Comparison of ENCODE assay signal across 1 cellular context in genomic region chr12:104622942-104623341, GRCh38.
TF ChIP-seq lines count a peak whose summit lies in the region.

No MANE protein-coding gene starts in this region.

TF ChIP-seq in SK-N-SH treated with all-trans-retinoic acid at 6 μM for 48 hours, 23 proteins besides CTCF, POLR2A, EP300 and RAD21 (continued from another document):
- no peak for TF ChIP-seq TSHZ2 (CRISPR knock-in tag; IDR thresholded peaks at IDR 0.05)
- no peak for TF ChIP-seq TOX (CRISPR knock-in tag; IDR thresholded peaks at IDR 0.05; ENCODE audit: borderline replicate concordance)
- no peak for TF ChIP-seq ZFP30 (CRISPR knock-in tag; IDR thresholded peaks at IDR 0.05)
- TF ChIP-seq TCF4 (CRISPR knock-in tag; IDR thresholded peaks at IDR 0.05; ENCODE audit: borderline replicate concordance) = no peak
- TF ChIP-seq CSRNP3 (CRISPR knock-in tag; IDR thresholded peaks at IDR 0.05) = no peak
